22 cellular contexts compared by ENCODE assay signal in the genomic region with DNA sequence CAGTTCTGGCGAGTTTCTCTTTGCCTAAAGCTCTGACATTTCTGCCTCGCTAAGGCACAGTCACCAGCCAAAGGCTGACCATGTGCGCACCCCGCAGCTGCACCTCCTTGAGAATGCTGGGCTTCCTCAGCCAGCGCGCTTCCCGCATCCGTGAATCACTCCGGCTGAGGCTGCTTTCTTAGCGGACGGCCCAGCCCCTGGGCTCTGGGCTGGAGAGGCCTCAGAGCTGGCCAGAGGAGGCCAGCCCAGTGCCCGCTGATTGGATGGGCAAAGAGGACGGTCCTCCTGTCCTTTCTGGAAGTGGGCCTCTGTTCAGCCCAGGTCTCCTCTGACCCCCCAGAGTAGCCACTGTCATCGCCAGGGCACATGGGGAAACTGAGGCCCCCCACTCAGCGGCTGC. TPM values are rescaled to one million over a fixed set of nuclear protein-coding genes. Genes with fewer than 3 reads are reported as not detected.
DNase-seq lines count a peak whose midpoint lies in the region; ATAC-seq, FAIRE-seq and TF ChIP-seq lines count a peak whose summit lies in the region.
"Had no signal": no experiment of that assay in that cellular context is flagged by ENCODE, and none has a peak within 500 bp of the region (broad histone marks: within the 10 kb centered on the region; RNA-seq: fewer than 3 reads in every experiment).

No MANE protein-coding gene starts in this region.

- H2BK5ac ChIP-seq in neuronal stem cell (ENCODE audit: low read length), result peak overlapping the region; percentile 96

- H3K9ac ChIP-seq in astrocyte (ENCODE audit: low read length) (no peak overlapping the region), neuronal stem cell (ENCODE audit: low read depth, low read length, poor library complexity) (no peak overlapping the region)

- H3K23ac ChIP-seq in neuronal stem cell (ENCODE audit: low read depth, low read length, poor library complexity), result no peak overlapping the region

- no peaks in the 10 kb centered on the region for H3K27me3 ChIP-seq in astrocyte (ENCODE audit: insufficient read depth, low read length)
- peaks cover 0 to 14% (median 0%) of the 10 kb centered on the region in 3 experiments for H3K27me3 ChIP-seq in neuronal stem cell (ENCODE audit: control insufficient read depth in 3 of 3, insufficient read depth in 3 of 3, low read depth in 1 of 3, low read length in 3 of 3)
- no peaks in the 10 kb centered on the region for H3K27me3 ChIP-seq in aorta (ENCODE audit: control insufficient read depth in 1 of 2, insufficient read depth in 2 of 2, low read length in 1 of 2)
- no peaks in the 10 kb centered on the region for H3K27me3 ChIP-seq in hepatocyte
- H3K27me3 ChIP-seq: Peyer's patch, SJCRH30 had no signal

- H3K4ac ChIP-seq in neuronal stem cell (ENCODE audit: low read length), result peak overlapping the region; percentile 38

- H2AFZ ChIP-seq in astrocyte (ENCODE audit: low read depth, low read length) (no peak overlapping the region), neuronal stem cell (ENCODE audit: low read length) (no peak overlapping the region), hepatocyte (no peak overlapping the region)

- H2BK120ac ChIP-seq in neuronal stem cell (ENCODE audit: low read depth, low read length), result peak overlapping the region; percentile 50

- H3K9me2 ChIP-seq in hepatocyte (replicated peaks; ENCODE audit: insufficient read depth), result no peaks in the 10 kb centered on the region

- H3K79me1 ChIP-seq in neuronal stem cell (ENCODE audit: low read depth, low read length), result no peaks in the 10 kb centered on the region

- peak overlapping the region; percentile 99 for H3K14ac ChIP-seq in neuronal stem cell (ENCODE audit: low read length)

- H3K4me3 ChIP-seq in astrocyte (ENCODE audit: insufficient read depth, low read depth, low read length), result no peak overlapping the region
- no peak overlapping the region for H3K4me3 ChIP-seq in coronary artery
- no peak overlapping the region for H3K4me3 ChIP-seq in neuronal stem cell (ENCODE audit: low read length in 2 of 2)
- no peak overlapping the region for H3K4me3 ChIP-seq in aorta (ENCODE audit: low read length in 2 of 2)
- H3K4me3 ChIP-seq in hepatocyte, result no peak overlapping the region
- H3K4me3 ChIP-seq: A549, Peyer's patch, SJCRH30 had no signal

- no peak overlapping the region for H2BK12ac ChIP-seq in neuronal stem cell (ENCODE audit: low read length)

- H3K9me3 ChIP-seq in astrocyte (ENCODE audit: insufficient read depth, low read depth, low read length), result no peaks in the 10 kb centered on the region
- peaks cover 0 to 4% of the 10 kb centered on the region in 2 donors for H3K9me3 ChIP-seq in neuronal stem cell (replicated peaks in 1 of 2; ENCODE audit: control insufficient read depth in 2 of 2, insufficient read depth in 1 of 2, low read depth in 1 of 2, low read length in 2 of 2)
- no peaks in the 10 kb centered on the region for H3K9me3 ChIP-seq in aorta (ENCODE audit: control insufficient read depth, low read length)
- no peaks in the 10 kb centered on the region for H3K9me3 ChIP-seq in hepatocyte (ENCODE audit: low read depth)
- H3K9me3 ChIP-seq: A549, Peyer's patch, SJCRH30 had no signal

- H4K91ac ChIP-seq in neuronal stem cell (ENCODE audit: low read depth, low read length, poor library complexity), result no peak overlapping the region

- peaks cover 53% of the 10 kb centered on the region for H3K27me3 Mint-ChIP-seq in astrocyte (ENCODE audit: low read depth, unreplicated experiment)
- H3K27me3 Mint-ChIP-seq: B cell had no signal

- peak overlapping the region; percentile 94 for H3K18ac ChIP-seq in neuronal stem cell (ENCODE audit: low read length)

- no peak for FAIRE-seq in astrocyte (lab: Jason Lieb, UNC)
- FAIRE-seq: A549, HTR-8/SVneo had no signal

- H3K27ac ChIP-seq in astrocyte (ENCODE audit: low read depth, low read length), result no peak overlapping the region
- peak overlapping the region; percentile 90 to 91 for H3K27ac ChIP-seq in coronary artery
- H3K27ac ChIP-seq in neuronal stem cell (replicated peaks; ENCODE audit: low read length), result peak overlapping the region; percentile 87
- H3K27ac ChIP-seq in aorta (ENCODE audit: low read depth in 1 of 2, low read length in 2 of 2), result peak overlapping the region; percentile 91 to 98
- no peak overlapping the region for H3K27ac ChIP-seq in hepatocyte
- H3K27ac ChIP-seq: A549, Peyer's patch, SJCRH30 had no signal

- H3K4me3 Mint-ChIP-seq in astrocyte (ENCODE audit: unreplicated experiment), result no peak overlapping the region
- H3K4me3 Mint-ChIP-seq: B cell, CD14-positive monocyte had no signal

- TF ChIP-seq CTCF in astrocyte (IDR thresholded peaks at IDR 0.05; ENCODE audit: insufficient read depth, low read depth, low read length) (no peak), coronary artery (IDR thresholded peaks at IDR 0.05) (no peak), hepatocyte (IDR thresholded peaks at IDR 0.05; ENCODE audit: poor library complexity) (no peak)

- H3K4me2 ChIP-seq in astrocyte (ENCODE audit: low read length) (no peak overlapping the region), neuronal stem cell (ENCODE audit: insufficient read depth, low read length, poor library complexity, severe bottlenecking) (no peak overlapping the region), hepatocyte (no peak overlapping the region)
- H3K4me2 ChIP-seq: A549 had no signal

- H2BK15ac ChIP-seq in neuronal stem cell (ENCODE audit: low read length), result peak overlapping the region; percentile 98

- peak; percentile 31 for DNase-seq in astrocyte (ENCODE audit: low read depth)
- no peak for DNase-seq in coronary artery (ENCODE audit: low spot score)
- no peak for DNase-seq in neuronal stem cell (ENCODE audit: low spot score)
- DNase-seq in aorta, result peak; percentile 78 to 89
- no peak for DNase-seq in hepatocyte (ENCODE audit: low spot score)
- no peak for DNase-seq in NCI-H345 treated with DMSO at 0.1 percent for 48 hours (lab: John Stamatoyannopoulos, UW; ENCODE audit: unreplicated experiment)
- no peak for DNase-seq in NCI-H1105 (lab: John Stamatoyannopoulos, UW)
- DNase-seq: EL; KG1; NCI-H1092 treated with DMSO at 0.1 percent for 48 hours; NCI-H146; NCI-H2029 treated with DMSO at 0.1 percent for 48 hours; NCI-H226; NCI-H524; NCI-H774; NK-92 treated with Interleukin-12 subunit alpha and Interleukin-12 subunit beta, amount 100 ng/mL, for 24 hours; Peyer's patch; SJCRH30 had no signal

- H2AK5ac ChIP-seq in neuronal stem cell (ENCODE audit: low read depth, low read length), result peak overlapping the region; percentile 98

- ATAC-seq in aorta (ENCODE audit: low FRiP score), result peak; percentile 30
- ATAC-seq: A549 had no signal

- H3K9me3 Mint-ChIP-seq in astrocyte (ENCODE audit: unreplicated experiment), result no peaks in the 10 kb centered on the region
- H3K9me3 Mint-ChIP-seq: CD14-positive monocyte had no signal

- H3K36me3 ChIP-seq in astrocyte (ENCODE audit: insufficient read depth, low read length) (no peaks in the 10 kb centered on the region), neuronal stem cell (replicated peaks in 1 of 2; ENCODE audit: control insufficient read depth in 2 of 2, insufficient read depth in 2 of 2, low read length in 2 of 2) (no peaks in the 10 kb centered on the region), aorta (ENCODE audit: control insufficient read depth in 1 of 2, insufficient read depth in 2 of 2, low read length in 1 of 2) (no peaks in the 10 kb centered on the region), hepatocyte (replicated peaks; ENCODE audit: insufficient read depth, low read depth) (no peaks in the 10 kb centered on the region)
- H3K36me3 ChIP-seq: Peyer's patch, SJCRH30 had no signal

- intact Hi-C loops in aorta (cut with DNase I), result loop anchor here in 1 of 2 donors (5.0 kb wide), 3 partner anchors 47 to 62 kb away; no protein-coding TSS in a partner anchor

- H3K4me1 Mint-ChIP-seq in astrocyte (ENCODE audit: low read depth, unreplicated experiment), result no peaks in the 10 kb centered on the region
- H3K4me1 Mint-ChIP-seq: B cell, CD14-positive monocyte had no signal

- no peak overlapping the region for H3K27ac Mint-ChIP-seq in astrocyte (ENCODE audit: unreplicated experiment)
- H3K27ac Mint-ChIP-seq: B cell, CD14-positive monocyte had no signal

- H3K79me2 ChIP-seq in astrocyte (ENCODE audit: insufficient read depth, low read length) (peaks cover 28% of the 10 kb centered on the region), hepatocyte (no peaks in the 10 kb centered on the region)

- peaks cover 55% of the 10 kb centered on the region for H4K20me1 ChIP-seq in astrocyte (ENCODE audit: insufficient read depth, low read length)
- H4K20me1 ChIP-seq in hepatocyte (ENCODE audit: insufficient read depth, poor library complexity, severe bottlenecking), result no peaks in the 10 kb centered on the region

- H4K8ac ChIP-seq in neuronal stem cell (ENCODE audit: low read depth, low read length), result no peak overlapping the region

- no peaks in the 10 kb centered on the region for H3K36me3 Mint-ChIP-seq in astrocyte (ENCODE audit: low read depth, unreplicated experiment)
- H3K36me3 Mint-ChIP-seq: CD14-positive monocyte had no signal

- H3K4me1 ChIP-seq in astrocyte (ENCODE audit: insufficient read depth, low read length), result peaks cover 13% of the 10 kb centered on the region
- peaks cover 12 to 75% of the 10 kb centered on the region in 2 donors for H3K4me1 ChIP-seq in neuronal stem cell (ENCODE audit: control insufficient read depth in 2 of 2, insufficient read depth in 1 of 2, low read depth in 1 of 2, low read length in 2 of 2)
- no peaks in the 10 kb centered on the region for H3K4me1 ChIP-seq in aorta (ENCODE audit: control insufficient read depth in 1 of 2, insufficient read depth in 2 of 2, low read length in 2 of 2)
- H3K4me1 ChIP-seq in hepatocyte (ENCODE audit: insufficient read depth), result peaks cover 17% of the 10 kb centered on the region
- H3K4me1 ChIP-seq: A549, SJCRH30 had no signal

- no CpG with 5 or more reads among the region's 15 CpGs for WGBS in neuronal stem cell (ENCODE audit: extremely low coverage in 2 of 2, insufficient read length in 2 of 2, insufficient replicate concordance in 1 of 2), 2 donors
- WGBS in aorta, 2 donors, result 7 to 20% methylated on average over 15 of the region's 15 CpGs
- 90% methylated on average over 15 of the region's 15 CpGs for WGBS in hepatocyte (ENCODE audit: low lambda C conversion rate, missing lambda C conversion rate)

RNA-seq across cellular contexts. Expression of a gene that starts 56.1 kb away (rescaled TPM):
- total RNA-seq in astrocyte (0.43 and 1.5 TPM in 2 replicates), aorta (10 to 100 TPM; 61.9 to 80.7 TPM), hepatocyte (3.9 and 9.9 TPM in 2 replicates)
- polyA plus RNA-seq in neuronal stem cell (2013, experiment 1 of 2), result 7.9 TPM
- 7.6 TPM for polyA plus RNA-seq in neuronal stem cell (2013, experiment 2 of 2)
- polyA plus RNA-seq in aorta (10 to 100 TPM in 1 of 2 donors, 1 to 10 TPM in 1; 5.0 to 21.1 TPM), hepatocyte (7.7 and 8.1 TPM in 2 replicates)
- polyA plus RNA-seq: CD14-positive monocyte had no signal

Comparison
In these comparisons a context has a peak if more than half of its experiments do, and no peak if none do; other contexts are left out.
1. DNase-seq: peak in astrocyte (single experiment) and aorta (2 of 2); none in coronary artery (single experiment), neuronal stem cell (single experiment), hepatocyte (single experiment), NCI-H345 treated with DMSO at 0.1 percent for 48 hours (single experiment) and NCI-H1105 (single experiment).
2. H3K27ac ChIP-seq: peak in coronary artery (2 of 2), neuronal stem cell (single experiment) and aorta (2 of 2); none in astrocyte (single experiment) and hepatocyte (single experiment).